ENCODE assay signal across 8 cellular contexts in genomic region chr17:73231841-73232586, GRCh38. TPM values are rescaled to one million over a fixed set of nuclear protein-coding genes. Genes with fewer than 3 reads are reported as not detected.
DNase-seq lines count a peak whose midpoint lies in the region; ATAC-seq, FAIRE-seq and TF ChIP-seq lines count a peak whose summit lies in the region.

No MANE protein-coding gene starts in this region.

- ATAC-seq in GM18498 (IDR thresholded peaks at IDR 0.05; ENCODE audit: unreplicated experiment) (peak; percentile 78), HG02885 (IDR thresholded peaks at IDR 0.05; ENCODE audit: poor library complexity, unreplicated experiment) (peak; percentile 81), T-helper 17 cell (peak; percentile 93), psoas muscle (peak; percentile 92 to 95 (median 94))

- intact Hi-C loops in psoas muscle (cut with DNase I): loop anchor here (2.0 kb wide), 2 partner anchors 35 to 39 kb away; partner anchors contain the start of gene COG1 (in 1 of the 2)

- H3K36me3 ChIP-seq in right atrium auricular region (peaks cover 18% of the 10 kb centered on the region), psoas muscle (ENCODE audit: insufficient read depth in 1 of 2, low read depth in 1 of 2) (peaks cover 0 to 32% of the 10 kb centered on the region in 2 donors)

- no peaks in the 10 kb centered on the region for H3K9me3 ChIP-seq in T-helper 17 cell (ENCODE audit: control insufficient read depth, low read length, poor library complexity, severe bottlenecking)
- no peaks in the 10 kb centered on the region for H3K9me3 ChIP-seq in right atrium auricular region
- H3K9me3 ChIP-seq in psoas muscle: no peaks in the 10 kb centered on the region

- H3K4me1 Mint-ChIP-seq in T-helper 17 cell: peaks cover 49% of the 10 kb centered on the region

- DNase-seq in NCI-H1694 treated with DMSO at 0.1 percent for 48 hours (lab: John Stamatoyannopoulos, UW): peak; percentile 94
- peak; percentile 92 to 97 (median 95) for DNase-seq in T-helper 17 cell
- peak; percentile 69 to 98 (median 95) for DNase-seq in anterior cingulate cortex (lab: John Stamatoyannopoulos, UW)
- peak; percentile 93 for DNase-seq in right atrium auricular region (ENCODE audit: low spot score)
- peak; percentile 97 to 98 for DNase-seq in psoas muscle
- peak; percentile 100 for DNase-seq in urothelium cell line (ENCODE audit: low spot score)

- H3K27ac Mint-ChIP-seq in T-helper 17 cell: peak overlapping the region; percentile 98

- TF ChIP-seq CTCF in right atrium auricular region (IDR thresholded peaks at IDR 0.05) (peak in 1 of 2 donors; percentile 41), psoas muscle (IDR thresholded peaks at IDR 0.05) (peak; percentile 42)

- H3K4me1 ChIP-seq in right atrium auricular region (peaks cover 0 to 51% of the 10 kb centered on the region in 2 donors), psoas muscle (peaks cover 48% of the 10 kb centered on the region)

- no peaks in the 10 kb centered on the region for H3K27me3 Mint-ChIP-seq in T-helper 17 cell

- H3K4me3 ChIP-seq in right atrium auricular region (peak overlapping the region; percentile 99 to 100), psoas muscle (peak overlapping the region; percentile 99)

- peak; percentile 95 for FAIRE-seq in urothelium cell line (lab: Jason Lieb, UNC)

- peaks cover 7% of the 10 kb centered on the region for H3K36me3 Mint-ChIP-seq in T-helper 17 cell (ENCODE audit: low read depth)

- WGBS in psoas muscle, 3 donors: 0 to 1% (median 0%) methylated on average over 47 to 63 of the region's 63 CpGs

- peak overlapping the region; percentile 95 for H3K4me3 Mint-ChIP-seq in T-helper 17 cell

- peak overlapping the region; percentile 90 to 94 for H3K27ac ChIP-seq in right atrium auricular region
- peak overlapping the region; percentile 94 for H3K27ac ChIP-seq in psoas muscle

- H3K27me3 ChIP-seq in right atrium auricular region: no peaks in the 10 kb centered on the region
- H3K27me3 ChIP-seq in psoas muscle (ENCODE audit: insufficient read depth in 3 of 3, low read length in 2 of 3): no peaks in the 10 kb centered on the region

RNA-seq across cellular contexts. Expression of gene CPSF4L, which starts 29.7 kb away (rescaled TPM):
- not detected for total RNA-seq in T-helper 17 cell
- not detected for total RNA-seq in right atrium auricular region
- not detected for total RNA-seq in psoas muscle
- polyA plus RNA-seq in psoas muscle: not detected

RNA-seq across cellular contexts. Expression of gene COG1, which starts 39.2 kb away (rescaled TPM):
- total RNA-seq in T-helper 17 cell (10 to 100 TPM; 64.4 to 70.0 TPM), right atrium auricular region (10 to 100 TPM; 17.3 to 21.3 TPM), psoas muscle (10 to 100 TPM; 38.8 to 61.9 (median 51.7) TPM)
- 10 to 100 TPM; 28.9 to 53.8 (median 32.3) TPM for polyA plus RNA-seq in psoas muscle

Comparison
In these comparisons a context has a peak if more than half of its experiments do, and no peak if none do; other contexts are left out.
1. Peak in every context shown above with its lines: DNase-seq, ATAC-seq, H3K4me3 ChIP-seq and H3K27ac ChIP-seq.